ENCODE assay signal across 15 cellular contexts in genomic region chr4:6279582-6280289, GRCh38.
"Had no signal": no experiment of that assay in that cellular context is flagged by ENCODE, and none has a peak within 500 bp of the region (broad histone marks: within the 10 kb centered on the region; RNA-seq: fewer than 3 reads in every experiment).

No MANE protein-coding gene starts in this region.

- H3K27ac Mint-ChIP-seq: activated CD8-positive, alpha-beta memory T cell treated with anti-CD3 and anti-CD28 coated beads, Interleukin-2, amount 10 ng/mL, durations not matched to agents 7 days and 5 days; activated naive CD4-positive, alpha-beta T cell treated with anti-CD3 and anti-CD28 coated beads, Interleukin-2, amount 50 U/mL, for 24 hours; activated T-cell treated with anti-CD3 and anti-CD28 coated beads, Interleukin-2, amount 50 U/mL, for 24 hours; stimulated activated naive B cell treated with anti-CD40 and anti-IgM and Interleukin-4, amounts not matched to agents 10 μg/mL and 1 μg/mL and 100 μg/mL, for 72 hours had no signal

- H3K36me3 Mint-ChIP-seq: activated CD8-positive, alpha-beta memory T cell treated with anti-CD3 and anti-CD28 coated beads, Interleukin-2, amount 10 ng/mL, durations not matched to agents 7 days and 5 days; activated naive CD4-positive, alpha-beta T cell treated with anti-CD3 and anti-CD28 coated beads, Interleukin-2, amount 50 U/mL, for 24 hours had no signal

- H3K79me2 ChIP-seq: parathyroid adenoma had no signal

- H3K9me3 Mint-ChIP-seq: activated naive CD4-positive, alpha-beta T cell treated with anti-CD3 and anti-CD28 coated beads, Interleukin-2, amount 50 U/mL, for 24 hours; activated T-cell treated with anti-CD3 and anti-CD28 coated beads, Interleukin-2, amount 50 U/mL, for 24 hours; neural crest cell; stimulated activated naive B cell treated with anti-CD40 and anti-IgM and Interleukin-4, amounts not matched to agents 10 μg/mL and 1 μg/mL and 100 μg/mL, for 72 hours had no signal

- H3K27me3 ChIP-seq: body of pancreas had no signal

- H3K9me3 ChIP-seq: body of pancreas had no signal

- H3K9ac ChIP-seq: parathyroid adenoma had no signal

- H3K27ac ChIP-seq: body of pancreas, parathyroid adenoma had no signal

- H2AFZ ChIP-seq: parathyroid adenoma had no signal

- H3K4me3 ChIP-seq: body of pancreas had no signal

- H3K27me3 Mint-ChIP-seq: activated naive CD4-positive, alpha-beta T cell treated with anti-CD3 and anti-CD28 coated beads, Interleukin-2, amount 50 U/mL, for 24 hours; activated T-cell treated with anti-CD3 and anti-CD28 coated beads, Interleukin-2, amount 50 U/mL, for 24 hours had no signal

- DNase-seq: activated CD4-positive, alpha-beta T cell treated with anti-CD3 and anti-CD28 coated beads for 1 hour; activated CD4-positive, alpha-beta T cell treated with anti-CD3 and anti-CD28 coated beads, Interleukin-2, amount 50 U/mL, for 48 hours; activated CD8-positive, alpha-beta memory T cell treated with anti-CD3 and anti-CD28 coated beads, Interleukin-2, amount 10 ng/mL, durations not matched to agents 7 days and 5 days; activated effector memory CD4-positive, alpha-beta T cell treated with Interleukin-2 at 50 U/mL for 16 hours; activated T-cell treated with anti-CD3 and anti-CD28 coated beads, Interleukin-2, amount 50 U/mL, for 24 hours; body of pancreas; cerebellar nuclear complex; dermis blood vessel endothelial cell; glutamatergic neuron; stimulated activated CD4-positive, alpha-beta T cell treated with anti-CD3 and anti-CD28 coated beads, Interleukin-1b, Interleukin-23, amount 100 ng/mL, for 48 hours; stimulated activated naive B cell treated with anti-CD40 and anti-IgM and Interleukin-4, amounts not matched to agents 10 μg/mL and 1 μg/mL and 100 μg/mL, for 72 hours; T-helper 9 cell had no signal

- H3K4me1 ChIP-seq: parathyroid adenoma had no signal

- H3K4me3 Mint-ChIP-seq: activated CD8-positive, alpha-beta memory T cell treated with anti-CD3 and anti-CD28 coated beads, Interleukin-2, amount 10 ng/mL, durations not matched to agents 7 days and 5 days; activated naive CD4-positive, alpha-beta T cell treated with anti-CD3 and anti-CD28 coated beads, Interleukin-2, amount 50 U/mL, for 24 hours; activated T-cell treated with anti-CD3 and anti-CD28 coated beads, Interleukin-2, amount 50 U/mL, for 24 hours; neural crest cell; stimulated activated naive B cell treated with anti-CD40 and anti-IgM and Interleukin-4, amounts not matched to agents 10 μg/mL and 1 μg/mL and 100 μg/mL, for 72 hours had no signal
